In the genomic region with DNA sequence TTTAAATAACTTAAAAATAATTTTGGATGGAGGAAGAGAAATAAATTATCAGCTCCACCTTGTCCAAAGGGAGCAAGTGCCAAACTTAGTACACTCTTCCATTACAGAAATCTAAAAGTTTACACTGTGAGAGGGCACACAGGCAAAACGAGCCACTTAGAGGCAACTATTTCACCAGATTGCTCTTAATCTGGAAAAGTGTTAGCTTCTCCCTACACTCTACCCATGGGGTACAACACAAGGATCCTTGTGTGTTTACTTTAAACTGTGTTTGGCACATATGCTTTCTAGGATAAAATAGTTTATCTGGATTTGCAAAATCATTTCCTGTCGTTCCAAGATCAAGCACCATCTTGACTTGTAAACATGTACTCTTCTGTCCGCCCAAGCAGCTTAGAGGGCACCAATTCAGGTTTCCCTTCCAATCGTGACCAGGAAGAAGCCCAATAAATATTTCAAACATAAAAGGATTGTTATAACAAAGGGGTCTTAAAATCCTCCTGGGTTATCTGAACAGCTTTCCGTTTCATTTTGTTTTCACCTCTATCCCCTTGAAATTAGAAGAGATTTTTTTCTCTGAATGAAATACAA, we compare ENCODE assay signal across 25 cellular contexts. TPM values are rescaled to one million over a fixed set of nuclear protein-coding genes. Genes with fewer than 3 reads are reported as not detected.
"Had no signal": no experiment of that assay in that cellular context is flagged by ENCODE, and none has a peak within 500 bp of the region (broad histone marks: within the 10 kb centered on the region; RNA-seq: fewer than 3 reads in every experiment).

No MANE protein-coding gene starts in this region.

- H3K36me3 ChIP-seq: esophagus squamous epithelium, gastrocnemius medialis, heart left ventricle, neutrophil, pancreas, right lobe of liver, suprapubic skin had no signal

- H3K79me2 ChIP-seq: hepatocyte had no signal

- H3K4me1 Mint-ChIP-seq: natural killer cell had no signal

- H3K4me1 ChIP-seq: gastrocnemius medialis, heart left ventricle, pancreas, right lobe of liver, suprapubic skin had no signal

- H3K27ac ChIP-seq: coronary artery, esophagus squamous epithelium, gastrocnemius medialis, heart left ventricle, hepatocyte, neutrophil, pancreas, right lobe of liver, suprapubic skin had no signal

- ATAC-seq: gastrocnemius medialis; heart left ventricle; left lobe of liver; natural killer cell; pancreas; stimulated activated naive CD8-positive, alpha-beta T cell treated with anti-CD3 and anti-CD28 coated beads, Interleukin-15, amount 100 ng/mL, for 72 hours had no signal

- H3K9me3 ChIP-seq: esophagus squamous epithelium, gastrocnemius medialis, neutrophil, pancreas, right lobe of liver, suprapubic skin had no signal

- H3K27me3 ChIP-seq: right lobe of liver had no signal

- H3K4me3 ChIP-seq: coronary artery, esophagus squamous epithelium, gastrocnemius medialis, heart left ventricle, hepatocyte, pancreas, right lobe of liver, suprapubic skin had no signal

- H3K4me3 Mint-ChIP-seq: natural killer cell; stimulated activated naive CD8-positive, alpha-beta T cell treated with anti-CD3 and anti-CD28 coated beads, Interleukin-15, amount 100 ng/mL, for 72 hours had no signal

- H3K27ac Mint-ChIP-seq: natural killer cell had no signal

- H2AFZ ChIP-seq: hepatocyte had no signal

- DNase-seq: dermis blood vessel endothelial cell; effector memory CD4-positive, alpha-beta T cell; erythroblast; esophagus squamous epithelium; gastrocnemius medialis; heart left ventricle; kidney; mammary epithelial cell; natural killer cell; pancreas; right lobe of liver; small intestine; stimulated activated CD4-positive, alpha-beta T cell treated with anti-CD3 and anti-CD28 coated beads, Interleukin-12 subunit alpha, Interleukin-12 subunit beta, amount 100 ng/mL, for 4 hours; stimulated activated CD4-positive, alpha-beta T cell treated with anti-CD3 and anti-CD28 coated beads, Interleukin-1b, Interleukin-23, amount 100 ng/mL, for 48 hours; stimulated activated CD4-positive, alpha-beta T cell treated with anti-CD3 and anti-CD28 coated beads, Interleukin-4, amount 100 ng/mL, for 1 hour; stimulated activated CD8-positive, alpha-beta memory T cell treated with anti-CD3 and anti-CD28 coated beads, Interleukin-4, amount 100 ng/mL, for 48 hours; stimulated activated naive CD4-positive, alpha-beta T cell; stimulated activated naive CD8-positive, alpha-beta T cell treated with anti-CD3 and anti-CD28 coated beads, Interleukin-15, amount 100 ng/mL, for 72 hours; trophoblast cell had no signal

- FAIRE-seq: kidney, pancreas, small intestine had no signal

- H3K4me2 ChIP-seq: hepatocyte had no signal

- H3K36me3 Mint-ChIP-seq: natural killer cell had no signal

RNA-seq across cellular contexts. Expression of gene KDR, which starts 29.0 kb away (rescaled TPM):
- polyA plus RNA-seq: neural cell had no signal
